In the genomic region with DNA sequence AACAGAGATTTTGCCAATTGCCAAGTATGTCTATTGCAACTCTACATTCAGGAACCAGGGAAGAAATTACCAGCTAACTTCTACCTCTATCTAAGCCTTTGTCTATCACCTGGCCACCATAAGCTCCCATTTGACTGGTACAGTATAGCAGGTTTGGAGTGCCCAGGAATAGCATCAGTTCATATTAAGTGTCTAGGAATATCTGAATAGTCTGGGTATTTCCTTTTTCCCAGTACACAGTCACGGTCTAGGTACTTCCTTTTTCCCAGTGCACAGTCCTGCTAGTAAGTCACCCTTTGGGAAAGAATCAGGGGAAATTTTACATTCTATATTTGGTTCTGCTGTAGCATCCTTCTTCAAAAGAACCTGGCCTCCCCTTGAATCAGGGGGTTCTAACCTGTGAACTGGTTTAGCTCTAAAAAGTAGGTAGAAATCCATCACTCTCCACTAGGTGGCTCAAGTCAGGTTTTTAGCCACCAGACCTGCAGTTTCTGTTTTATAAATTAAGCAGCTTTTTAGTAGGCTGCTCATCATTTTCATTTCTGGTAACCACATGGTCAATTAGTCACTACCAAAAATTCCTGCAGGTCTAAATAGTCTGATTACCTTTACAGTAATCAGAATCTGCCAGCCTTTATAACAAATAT, we compare ENCODE assay signal across 7 cellular contexts.
DNase-seq lines count a peak whose midpoint lies in the region; ATAC-seq and TF ChIP-seq lines count a peak whose summit lies in the region.

No MANE protein-coding gene starts in this region.

- H3K9ac ChIP-seq in OCI-LY1 (ENCODE audit: low read length), result no peak overlapping the region

- H3F3A ChIP-seq in OCI-LY1 (ENCODE audit: insufficient read depth, low read length), result no peaks in the 10 kb centered on the region

- H3K4me3 ChIP-seq in OCI-LY1 (ENCODE audit: low read depth, low read length, poor library complexity, severe bottlenecking), result no peak overlapping the region
- no peak overlapping the region for H3K4me3 ChIP-seq in effector memory CD4-positive, alpha-beta T cell (ENCODE audit: insufficient read depth, low read depth, low read length, poor library complexity, severe bottlenecking)

- no peak overlapping the region for H3K4me2 ChIP-seq in OCI-LY1 (ENCODE audit: low read length)

- no peaks in the 10 kb centered on the region for H3K27me3 ChIP-seq in OCI-LY1 (ENCODE audit: insufficient read depth, low read length)
- no peaks in the 10 kb centered on the region for H3K27me3 ChIP-seq in effector memory CD4-positive, alpha-beta T cell (replicated peaks; ENCODE audit: control insufficient read depth, insufficient read depth, low read length, poor library complexity, severe bottlenecking)

- peak; percentile 89 for DNase-seq in DMS53 (lab: John Stamatoyannopoulos, UW)
- DNase-seq in erythroblast (lab: John Stamatoyannopoulos, UW), result peak; percentile 12 to 35
- peak; percentile 25 for DNase-seq in superior temporal gyrus (ENCODE audit: extremely low spot score)
- no peak for DNase-seq in effector memory CD4-positive, alpha-beta T cell

- no peaks in the 10 kb centered on the region for H3K9me3 ChIP-seq in OCI-LY1 (ENCODE audit: low read length)
- no peaks in the 10 kb centered on the region for H3K9me3 ChIP-seq in effector memory CD4-positive, alpha-beta T cell (ENCODE audit: control insufficient read depth, low read length)

- peak; percentile 76 for TF ChIP-seq CTCF in OCI-LY1 (IDR thresholded peaks at IDR 0.05; ENCODE audit: low read length)

- no peak overlapping the region for H3K27ac ChIP-seq in OCI-LY1 (ENCODE audit: low read depth, low read length, poor library complexity, severe bottlenecking)
- no peak overlapping the region for H3K27ac ChIP-seq in effector memory CD4-positive, alpha-beta T cell (ENCODE audit: insufficient read depth, low read length, poor library complexity, severe bottlenecking)

- no peak for TF ChIP-seq POLR2A in erythroblast (IDR thresholded peaks at IDR 0.05; ENCODE audit: low read length)

- no peaks in the 10 kb centered on the region for H3K9me2 ChIP-seq in OCI-LY1 (ENCODE audit: low read depth, low read length)

- H4K20me1 ChIP-seq in OCI-LY1 (ENCODE audit: insufficient read depth, low read length), result no peaks in the 10 kb centered on the region

- H2AFZ ChIP-seq in OCI-LY1 (ENCODE audit: low read length), result no peak overlapping the region

- peaks cover 23% of the 10 kb centered on the region for H3K4me1 ChIP-seq in OCI-LY1 (ENCODE audit: insufficient read depth, low read length, severe bottlenecking)
- H3K4me1 ChIP-seq in effector memory CD4-positive, alpha-beta T cell (ENCODE audit: control insufficient read depth, insufficient read depth, low read length, poor library complexity, severe bottlenecking), result no peaks in the 10 kb centered on the region

- peak; percentile 97 for ATAC-seq in GM18861 (IDR thresholded peaks at IDR 0.05; ENCODE audit: unreplicated experiment)
- peak; percentile 84 for ATAC-seq in HG02938 (IDR thresholded peaks at IDR 0.05; ENCODE audit: unreplicated experiment)

- no peaks in the 10 kb centered on the region for H3K79me2 ChIP-seq in OCI-LY1 (ENCODE audit: insufficient read depth, low read length)

- H3K36me3 ChIP-seq in OCI-LY1 (ENCODE audit: insufficient read depth, low read length), result no peaks in the 10 kb centered on the region
- no peaks in the 10 kb centered on the region for H3K36me3 ChIP-seq in effector memory CD4-positive, alpha-beta T cell (ENCODE audit: control insufficient read depth, insufficient read depth, low read length)

Comparison
In these comparisons a context has a peak if more than half of its experiments do, and no peak if none do; other contexts are left out.
1. DNase-seq: peak in DMS53 (single experiment), erythroblast (2 of 2) and superior temporal gyrus (single experiment); none in effector memory CD4-positive, alpha-beta T cell (0 of 3).